In genomic region chr21:38809170-38809878, GRCh38 we compare ENCODE assay signal across 10 cellular contexts. TPM values are rescaled to one million over a fixed set of nuclear protein-coding genes. Genes with fewer than 3 reads are reported as not detected.
DNase-seq lines count a peak whose midpoint lies in the region; TF ChIP-seq lines count a peak whose summit lies in the region.
"Had no signal": no experiment of that assay in that cellular context is flagged by ENCODE, and none has a peak within 500 bp of the region (broad histone marks: within the 10 kb centered on the region; RNA-seq: fewer than 3 reads in every experiment).

No MANE protein-coding gene starts in this region.

- H4K20me1 ChIP-seq in OCI-LY7 (ENCODE audit: insufficient read depth, low read length) = 0 out of 2 replicates have a peak, but pooled peaks cover 4% of the 10 kb centered on the region
- no peaks in the 10 kb centered on the region for H4K20me1 ChIP-seq in GM23248 (ENCODE audit: insufficient read depth)

- no peaks in the 10 kb centered on the region for H3K27me3 ChIP-seq in GM23248 (replicated peaks; ENCODE audit: insufficient read depth)

- POLR2A ChIA-PET in OCI-LY7 (lab: Charles Lee) = interaction anchor here (0.6 to 1.0 kb wide), 4 partner anchors 10 to 91 kb away, joined by 3 to 6 read pairs (median 3); no protein-coding TSS in a partner anchor

- no peak overlapping the region for H3K9ac ChIP-seq in GM23248

- H3K79me2 ChIP-seq in OCI-LY7 (ENCODE audit: insufficient read depth, low read depth, low read length) (peaks cover 34% of the 10 kb centered on the region), GM23248 (ENCODE audit: insufficient read depth) (peaks cover 55% of the 10 kb centered on the region)

- intact Hi-C loops in OCI-LY7 (cut with micrococcal nuclease; ENCODE audit: unreplicated experiment) = loop anchor here (5.0 kb wide), 2 partner anchors 53 to 77 kb away; no protein-coding TSS in a partner anchor

- H2AFZ ChIP-seq in OCI-LY7 (ENCODE audit: low read length) = no peak overlapping the region
- H2AFZ ChIP-seq in GM23248 = no peak overlapping the region

- DNase-seq in CMK (ENCODE audit: low read depth) (peak; percentile 51), OCI-LY7 (ENCODE audit: low spot score) (peak; percentile 42), erythroblast (lab: John Stamatoyannopoulos, UW) (no peak), pons (ENCODE audit: low spot score) (peak; percentile 73), NCI-H345 treated with DMSO at 0.1 percent for 48 hours (lab: John Stamatoyannopoulos, UW; ENCODE audit: unreplicated experiment) (no peak), activated gamma-delta T cell treated with Interleukin-2 at 50 U/mL for 16 hours (no peak), GM23248 (no peak), DMS79 (lab: John Stamatoyannopoulos, UW) (no peak)
- DNase-seq: EL, NCI-H510A had no signal

- peaks cover 37% of the 10 kb centered on the region for H3F3A ChIP-seq in GM23248 (ENCODE audit: insufficient read depth)

- H3K4me3 ChIP-seq in OCI-LY7 (ENCODE audit: low read depth, low read length, poor library complexity, severe bottlenecking) = no peak overlapping the region
- no peak overlapping the region for H3K4me3 ChIP-seq in GM23248

- TF ChIP-seq POLR2A in erythroblast (IDR thresholded peaks at IDR 0.05; ENCODE audit: low read length) = peak; percentile 8

- CTCF ChIA-PET in OCI-LY7 (lab: Charles Lee; ENCODE audit: unreplicated experiment) = interaction anchor here (1.6 kb wide), 1 partner anchor 32 kb away, joined by 3 read pairs; no protein-coding TSS in a partner anchor

- H3K9me3 ChIP-seq in OCI-LY7 (ENCODE audit: low read length) = 0 out of 2 replicates have a peak, but pooled peaks cover 3% of the 10 kb centered on the region
- H3K9me3 ChIP-seq in GM23248 (ENCODE audit: low read depth) = no peaks in the 10 kb centered on the region

- no peak for TF ChIP-seq CTCF in OCI-LY7 (conservative IDR thresholded peaks at IDR 0.05; ENCODE audit: low read length)

- whole genome bisulfite sequencing in GM23248 (ENCODE audit: low coverage in 1 of 2, low lambda C conversion rate in 2 of 2, missing lambda C conversion rate in 2 of 2), 2 experiments = 92 to 100% methylated on average over 2 of the region's 2 CpGs

- H3K9me2 ChIP-seq in OCI-LY7 (ENCODE audit: insufficient read depth, low read length) (no peaks in the 10 kb centered on the region), GM23248 (ENCODE audit: insufficient read depth) (no peaks in the 10 kb centered on the region)

- in situ Hi-C loops in GM23248 (cut with MboI) = loop anchor here (10.0 kb wide), 2 partner anchors 75 to 315 kb away; no protein-coding TSS in a partner anchor

- H3K4me2 ChIP-seq in OCI-LY7 (ENCODE audit: low read length) (peak overlapping the region; percentile 88), GM23248 (ENCODE audit: unreplicated experiment) (no peak overlapping the region)

- H3K4me1 ChIP-seq in OCI-LY7 (ENCODE audit: insufficient read depth, low read length, poor library complexity, severe bottlenecking) = peaks cover 41% of the 10 kb centered on the region
- peaks cover 25% of the 10 kb centered on the region for H3K4me1 ChIP-seq in GM23248 (ENCODE audit: insufficient read depth)

- BruUV-seq in OCI-LY7 (replicated peaks; lab: Mats Ljungman, UMichigan) = no TSS peak

- H3K36me3 ChIP-seq in OCI-LY7 (ENCODE audit: insufficient read depth, low read length) = peaks cover 60% of the 10 kb centered on the region
- H3K36me3 ChIP-seq in GM23248 (ENCODE audit: low read depth) = peaks cover 13% of the 10 kb centered on the region

- peak overlapping the region; percentile 7 for H3K27ac ChIP-seq in OCI-LY7 (ENCODE audit: low read depth, low read length, poor library complexity, severe bottlenecking)
- H3K27ac ChIP-seq in GM23248 = no peak overlapping the region

RNA-seq across cellular contexts. Expression of gene ETS2, which starts 3.6 kb away (rescaled TPM):
- total RNA-seq in OCI-LY7 (2014; rRNA removed; shearing (Covaris generic)) = 9.8 and 10.3 TPM in 2 replicates
- 23.1 and 24.1 TPM in 2 replicates for total RNA-seq in OCI-LY7 (2022)
- total RNA-seq in GM23248 (2014; rRNA removed; shearing (Covaris generic)) = 4.4 and 7.0 TPM in 2 replicates
- polyA plus RNA-seq in GM23248 (2016; fragmentation: Nextera tagmentation; extraction: Ambion mirVana) = 7.3 and 7.9 TPM in 2 replicates

Comparison
In these comparisons a context has a peak if more than half of its experiments do, and no peak if none do; other contexts are left out.
1. DNase-seq: peak in CMK (single experiment), OCI-LY7 (single experiment) and pons (single experiment); none in erythroblast (0 of 2), NCI-H345 treated with DMSO at 0.1 percent for 48 hours (single experiment), activated gamma-delta T cell treated with Interleukin-2 at 50 U/mL for 16 hours (single experiment), GM23248 (single experiment) and DMS79 (single experiment).